11 cellular contexts compared by ENCODE assay signal in genomic region chr9:94301577-94301976, GRCh38. TPM values are rescaled to one million over a fixed set of nuclear protein-coding genes. Genes with fewer than 3 reads are reported as not detected.
"Had no signal": no experiment of that assay in that cellular context is flagged by ENCODE, and none has a peak within 500 bp of the region (broad histone marks: within the 10 kb centered on the region; RNA-seq: fewer than 3 reads in every experiment).

No MANE protein-coding gene starts in this region.

- H2AFZ ChIP-seq: GM23248, GM23338 had no signal

- DNase-seq: GM23248, GOT3, H7, H9, HCEC 1CT, HFFc6 had no signal

- ATAC-seq: GM23338 had no signal

- H3K4me2 ChIP-seq: GM23338 had no signal

- H3K9me3 ChIP-seq: HAP-1 had no signal

- H3K4me1 ChIP-seq: HAP-1 had no signal

- H3K9ac ChIP-seq: GM23248 had no signal

- FAIRE-seq: H1, H54 had no signal

- H3K27ac Mint-ChIP-seq: GM23338, HFFc6 had no signal

- H3K27ac ChIP-seq: GM23248 had no signal

- H3K9me3 Mint-ChIP-seq: GM23338, H9, HFFc6 had no signal

- H3K4me3 Mint-ChIP-seq: GM23338, H9, HFFc6 had no signal

- H3K4me3 ChIP-seq: GM23248, GM23338, HAP-1 had no signal

- H3K36me3 ChIP-seq: HAP-1 had no signal

RNA-seq across cellular contexts. Expression of gene NUTM2F, which starts 26.9 kb away (rescaled TPM):
- total RNA-seq: GM23248, H4, H9, HFFc6 had no signal
- polyA plus RNA-seq: GM23248 had no signal
